In the genomic region with DNA sequence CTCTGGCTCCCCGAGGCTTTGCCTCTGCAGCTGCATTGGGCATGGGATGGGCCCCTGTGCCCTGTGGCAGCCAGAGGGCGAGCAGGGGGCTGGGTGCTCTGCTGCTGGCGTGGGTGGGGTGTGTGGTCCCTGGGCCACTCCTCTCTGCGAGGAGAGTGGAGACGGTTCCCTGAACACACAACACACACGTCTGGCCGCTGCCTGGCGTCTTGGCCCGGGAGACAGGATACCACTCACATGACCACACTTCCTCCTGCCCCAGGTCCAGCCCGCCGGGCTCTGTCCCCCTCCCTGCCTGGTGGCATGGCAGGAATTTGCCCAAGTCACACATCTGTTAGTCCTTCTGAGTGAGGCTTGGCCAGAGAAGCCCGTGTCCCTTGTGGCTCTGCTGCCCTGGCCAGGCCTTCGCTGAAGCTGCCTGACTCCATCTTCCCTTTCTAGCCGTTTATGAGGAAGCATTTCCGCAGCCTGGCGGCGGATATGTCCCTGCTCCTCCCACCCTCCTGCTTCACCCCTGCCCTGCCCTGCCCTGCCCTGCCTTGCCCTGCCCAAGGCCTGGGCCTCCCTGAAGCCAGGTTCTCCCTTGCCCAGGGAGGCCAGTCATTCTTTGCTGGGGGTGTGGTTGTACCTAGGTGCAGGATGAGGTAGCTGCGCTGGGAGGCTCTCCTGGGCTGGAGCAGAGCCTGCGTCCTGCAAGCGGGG, we compare ENCODE assay signal across 8 cellular contexts. TPM values are rescaled to one million over a fixed set of nuclear protein-coding genes. Genes with fewer than 3 reads are reported as not detected.
DNase-seq lines count a peak whose midpoint lies in the region; ATAC-seq and TF ChIP-seq lines count a peak whose summit lies in the region.

No MANE protein-coding gene starts in this region.

- peak overlapping the region; percentile 15 to 83 (median 62) for H3K27ac Mint-ChIP-seq in naive thymus-derived CD8-positive, alpha-beta T cell

- no peak overlapping the region for H2AFZ ChIP-seq in SK-N-SH (ENCODE audit: low read depth)
- H2AFZ ChIP-seq in fibroblast of lung (ENCODE audit: low read length), result no peak overlapping the region

- H3K4me1 ChIP-seq in SK-N-SH (ENCODE audit: control insufficient read depth in 1 of 2, insufficient read depth in 2 of 2, low read depth in 1 of 2, low read length in 1 of 2), result peaks cover 35 to 53% of the 10 kb centered on the region in 2 experiments; a peak in 3 of 4 replicates
- H3K4me1 ChIP-seq in fibroblast of lung (ENCODE audit: control insufficient read depth, extremely low read depth, insufficient read depth, low read length), result peaks cover 28% of the 10 kb centered on the region

- peaks cover 0 to 5% (median 0%) of the 10 kb centered on the region in 3 donors for H3K36me3 Mint-ChIP-seq in naive thymus-derived CD8-positive, alpha-beta T cell

- H3F3A ChIP-seq in SK-N-SH (replicated peaks; ENCODE audit: insufficient read depth), result peaks cover 8% of the 10 kb centered on the region

- H3K79me2 ChIP-seq in SK-N-SH (ENCODE audit: insufficient read depth), result peaks cover 78% of the 10 kb centered on the region
- H3K79me2 ChIP-seq in fibroblast of lung (ENCODE audit: control insufficient read depth, insufficient read depth, low read length), result peaks cover 77% of the 10 kb centered on the region

- peak overlapping the region; percentile 96 for H3K4me2 ChIP-seq in SK-N-SH
- peak overlapping the region; percentile 91 for H3K4me2 ChIP-seq in fibroblast of lung (ENCODE audit: extremely low read depth, insufficient read depth, low read length)

- TF ChIP-seq CTCF in SK-N-SH (IDR thresholded peaks at IDR 0.05) (no peak), fibroblast of lung (conservative IDR thresholded peaks at IDR 0.05 in 1 of 2, IDR thresholded peaks at IDR 0.05 in 1 of 2; ENCODE audit: low read depth in 1 of 2, low read length in 2 of 2) (no peak)

- POLR2A ChIA-PET in SK-N-SH (lab: Yijun Ruan, JAX), result no interaction called here
- POLR2A ChIA-PET in naive thymus-derived CD8-positive, alpha-beta T cell (lab: Charles Lee), result interaction anchor here (1.0 to 6.5 kb wide), 2 partner anchors 23 to 33 kb away, joined by 3 to 72 read pairs; partner anchors contain the start of gene TECPR1

- H3K27me3 Mint-ChIP-seq in naive thymus-derived CD8-positive, alpha-beta T cell, result no peaks in the 10 kb centered on the region

- no peaks in the 10 kb centered on the region for H3K9me3 Mint-ChIP-seq in naive thymus-derived CD8-positive, alpha-beta T cell

- no peaks in the 10 kb centered on the region for H3K9me2 ChIP-seq in SK-N-SH

- TF ChIP-seq RAD21 in SK-N-SH (IDR thresholded peaks at IDR 0.05; ENCODE audit: low read length), result no peak

- peak in 1 of 2 experiments; percentile 24; a peak in 1 of 4 replicates for TF ChIP-seq EP300 in SK-N-SH (IDR thresholded peaks at IDR 0.05; ENCODE audit: borderline replicate concordance in 1 of 2, low read depth in 1 of 2, low read length in 1 of 2)

- H3K27ac ChIP-seq in SK-N-SH (ENCODE audit: low read depth in 2 of 2, low read length in 1 of 2) (peak overlapping the region; percentile 53 to 75), fibroblast of lung (ENCODE audit: insufficient read depth, low read length) (peak overlapping the region; percentile 88)

- WGBS in SK-N-SH (ENCODE audit: low lambda C conversion rate), result 38% methylated on average over 15 of the region's 20 CpGs

- H3K36me3 ChIP-seq in SK-N-SH (replicated peaks in 1 of 2; ENCODE audit: control insufficient read depth in 1 of 2, insufficient read depth in 2 of 2, low read length in 1 of 2) (peaks cover 0 to 21% of the 10 kb centered on the region in 2 experiments), fibroblast of lung (ENCODE audit: control insufficient read depth, insufficient read depth, low read length) (peaks cover 16% of the 10 kb centered on the region)

- H3K4me3 Mint-ChIP-seq in naive thymus-derived CD8-positive, alpha-beta T cell, result peak overlapping the region; percentile 20 to 92 (median 72)

- no peak for ATAC-seq in naive thymus-derived CD8-positive, alpha-beta T cell
- no peak for ATAC-seq in GM19455 (IDR thresholded peaks at IDR 0.05; ENCODE audit: unreplicated experiment)
- no peak for ATAC-seq in HG03439 (IDR thresholded peaks at IDR 0.05; ENCODE audit: unreplicated experiment)

- peaks cover 59% of the 10 kb centered on the region for H4K20me1 ChIP-seq in SK-N-SH (ENCODE audit: insufficient read depth)
- no peaks in the 10 kb centered on the region for H4K20me1 ChIP-seq in fibroblast of lung (ENCODE audit: control insufficient read depth, extremely low read depth, insufficient read depth, low read length)

- peaks cover 18 to 48% (median 43%) of the 10 kb centered on the region in 4 donors for H3K4me1 Mint-ChIP-seq in naive thymus-derived CD8-positive, alpha-beta T cell

- CTCF ChIA-PET in SK-N-SH (lab: Yijun Ruan, JAX), result interaction anchor here (1.5 to 3.9 kb wide), 3 partner anchors 10 to 137 kb away, joined by 5 to 27 read pairs (median 6); partner anchors contain the start of gene BAIAP2L1

- no peaks in the 10 kb centered on the region for H3K9me3 ChIP-seq in SK-N-SH
- no peaks in the 10 kb centered on the region for H3K9me3 ChIP-seq in fibroblast of lung (ENCODE audit: control insufficient read depth, insufficient read depth, low read depth, low read length)

- H3K27me3 ChIP-seq in SK-N-SH (ENCODE audit: insufficient read depth) (no peaks in the 10 kb centered on the region), fibroblast of lung (ENCODE audit: control insufficient read depth, insufficient read depth, low read length) (no peaks in the 10 kb centered on the region)

- H3K9ac ChIP-seq in SK-N-SH, result peak overlapping the region; percentile 96
- peak overlapping the region; percentile 48 for H3K9ac ChIP-seq in fibroblast of lung (ENCODE audit: insufficient read depth, low read length)

- DNase-seq in ELF-1 (ENCODE audit: low read depth, low spot score) (peak; percentile 66), SK-N-SH (peak; percentile 74), fibroblast of lung (ENCODE audit: low read depth in 2 of 2) (peak; percentile 39 to 77), ecto neural progenitor cell (ENCODE audit: low spot score) (no peak), SKM-1 (lab: John Stamatoyannopoulos, UW; ENCODE audit: unreplicated experiment) (no peak)
- no peak for DNase-seq in naive thymus-derived CD8-positive, alpha-beta T cell

- peak overlapping the region; percentile 80 to 92 for H3K4me3 ChIP-seq in SK-N-SH (ENCODE audit: low read depth in 2 of 2, low read length in 1 of 2)
- peak overlapping the region; percentile 52 to 98 (median 73) for H3K4me3 ChIP-seq in fibroblast of lung (replicated peaks in 1 of 4; ENCODE audit: control extremely low read depth in 1 of 4, insufficient read depth in 1 of 4, low read depth in 3 of 4, low read length in 4 of 4)

TF ChIP-seq in SK-N-SH, 30 proteins besides CTCF, POLR2A, EP300 and RAD21 (continues in another document):
- TF ChIP-seq SMC3 (IDR thresholded peaks at IDR 0.05; ENCODE audit: low read depth, low read length) (no peak), RXRA (IDR thresholded peaks at IDR 0.05; ENCODE audit: borderline replicate concordance, low read depth) (0 out of 2 replicates have a peak, but pooled peaks have one; percentile 8), ELF1 (IDR thresholded peaks at IDR 0.05) (no peak), FOSL2 (IDR thresholded peaks at IDR 0.05; ENCODE audit: borderline replicate concordance, low read depth) (no peak; the same call in 1 of the 2 replicates), EZH2phosphoT487 (IDR thresholded peaks at IDR 0.05; ENCODE audit: borderline replicate concordance, low read depth) (no peak), TCF12 (IDR thresholded peaks at IDR 0.05) (peak; percentile 80), GATA2 (CRISPR knock-in tag; IDR thresholded peaks at IDR 0.05) (no peak), JUND (IDR thresholded peaks at IDR 0.05) (no peak), SIN3A (IDR thresholded peaks at IDR 0.05; ENCODE audit: borderline replicate concordance, low read depth, low read length) (0 out of 2 replicates have a peak, but pooled peaks have one; percentile 64), USF1 (IDR thresholded peaks at IDR 0.05; ENCODE audit: borderline replicate concordance, low read depth) (peak; percentile 81), TAF1 (IDR thresholded peaks at IDR 0.05; ENCODE audit: borderline replicate concordance, low read depth, low read length) (no peak)
- TF ChIP-seq, protein P1, sequence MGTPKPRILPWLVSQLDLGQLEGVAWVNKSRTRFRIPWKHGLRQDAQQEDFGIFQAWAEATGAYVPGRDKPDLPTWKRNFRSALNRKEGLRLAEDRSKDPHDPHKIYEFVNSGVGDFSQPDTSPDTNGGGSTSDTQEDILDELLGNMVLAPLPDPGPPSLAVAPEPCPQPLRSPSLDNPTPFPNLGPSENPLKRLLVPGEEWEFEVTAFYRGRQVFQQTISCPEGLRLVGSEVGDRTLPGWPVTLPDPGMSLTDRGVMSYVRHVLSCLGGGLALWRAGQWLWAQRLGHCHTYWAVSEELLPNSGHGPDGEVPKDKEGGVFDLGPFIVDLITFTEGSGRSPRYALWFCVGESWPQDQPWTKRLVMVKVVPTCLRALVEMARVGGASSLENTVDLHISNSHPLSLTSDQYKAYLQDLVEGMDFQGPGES (IDR thresholded peaks at IDR 0.05; ENCODE audit: low read depth, low read length), result no peak

RNA-seq across cellular contexts. Expression of gene BRI3, which starts 3.0 kb away (rescaled TPM):
- polyA plus RNA-seq in SK-N-SH (2012; rRNA removed) (108 and 128 TPM in 2 replicates), fibroblast of lung (164 and 172 TPM in 2 replicates)
- polyA plus RNA-seq in SK-N-SH (2012; cell fraction: cytosol; rRNA removed), result 138 and 139 TPM in 2 replicates
- polyA plus RNA-seq in SK-N-SH (2012; cell fraction: nucleus; rRNA removed), result 49.3 and 55.5 TPM in 2 replicates
- total RNA-seq in fibroblast of lung, result 77.8 and 104 TPM in 2 replicates
- 267 and 318 TPM in 2 replicates for polyA plus RNA-seq in fibroblast of lung (2012)
- polyA minus RNA-seq in fibroblast of lung (ENCODE audit: low replicate concordance), result 379 and 477 TPM in 2 replicates
- total RNA-seq in naive thymus-derived CD8-positive, alpha-beta T cell, result 10 to 100 TPM; 77.1 to 86.2 TPM
- polyA plus RNA-seq in naive thymus-derived CD8-positive, alpha-beta T cell, result 10 to 100 TPM; 15.1 to 18.8 (median 15.8) TPM

RNA-seq across cellular contexts. Expression of gene TECPR1, which starts 32.5 kb away (rescaled TPM):
- polyA plus RNA-seq in SK-N-SH (2012; rRNA removed) (6.6 and 6.8 TPM in 2 replicates), fibroblast of lung (3.3 and 3.7 TPM in 2 replicates)
- polyA plus RNA-seq in SK-N-SH (2012; cell fraction: cytosol; rRNA removed), result 3.3 and 4.3 TPM in 2 replicates
- 26.3 and 41.0 TPM in 2 replicates for polyA plus RNA-seq in SK-N-SH (2012; cell fraction: nucleus; rRNA removed)
- total RNA-seq in fibroblast of lung, result 24.9 and 39.0 TPM in 2 replicates
- polyA plus RNA-seq in fibroblast of lung (2012), result 15.4 and 15.6 TPM in 2 replicates
- polyA minus RNA-seq in fibroblast of lung (ENCODE audit: low replicate concordance), result 7.7 and 9.1 TPM in 2 replicates
- total RNA-seq in naive thymus-derived CD8-positive, alpha-beta T cell, result 100 to 1,000 TPM; 174 to 181 TPM
- polyA plus RNA-seq in naive thymus-derived CD8-positive, alpha-beta T cell, result 10 to 100 TPM; 18.5 to 40.2 (median 26.1) TPM

Comparison
In these comparisons a context has a peak if more than half of its experiments do, and no peak if none do; other contexts are left out.
1. DNase-seq: peak in ELF-1 (single experiment), SK-N-SH (single experiment) and fibroblast of lung (2 of 2); none in naive thymus-derived CD8-positive, alpha-beta T cell (0 of 10), ecto neural progenitor cell (single experiment) and SKM-1 (single experiment).